Comparison of ENCODE assay signal across 8 cellular contexts in genomic region chr3:24185738-24186384, GRCh38.
DNase-seq lines count a peak whose midpoint lies in the region; ATAC-seq and TF ChIP-seq lines count a peak whose summit lies in the region.

No MANE protein-coding gene starts in this region.

- TF ChIP-seq CTCF in IMR-90 (conservative IDR thresholded peaks at IDR 0.05; ENCODE audit: low read depth, low read length) = peak; percentile 53

- H4K5ac ChIP-seq in IMR-90 (ENCODE audit: low read depth, low read length) = no peak overlapping the region

- DNase-seq in activated CD4-positive, alpha-beta T cell treated with anti-CD3 and anti-CD28 coated beads, Interleukin-2, amount 50 U/mL, for 48 hours = peak; percentile 10 to 32
- no peak for DNase-seq in activated CD4-positive, alpha-beta T cell treated with anti-CD3 and anti-CD28 coated beads, Interleukin-2, amount 50 U/mL, for 4 hours
- DNase-seq in IMR-90 (peak; percentile 57), T-helper 17 cell (peak in 1 of 3 donors; percentile 5), epithelial cell of prostate (ENCODE audit: low read depth, low spot score) (peak; percentile 14), ureter (ENCODE audit: low spot score) (peak; percentile 48)

- in situ Hi-C loops in IMR-90 (cut with MboI; ENCODE audit: low sequenced_read_pairs) = no loop called here

- no peak overlapping the region for H2BK120ac ChIP-seq in IMR-90 (ENCODE audit: low read depth, low read length)

- 80% methylated on average over 1 of the region's 5 CpGs; no CpG with 5 or more reads in 1 of the 2 experiments for WGBS in IMR-90 (ENCODE audit: extremely low coverage in 2 of 2, insufficient read length in 1 of 2), 2 experiments

- H3K4me2 ChIP-seq in IMR-90 (ENCODE audit: low read depth, low read length) = no peak overlapping the region

- peaks cover 2% of the 10 kb centered on the region for H3K36me3 Mint-ChIP-seq in T-helper 17 cell (ENCODE audit: low read depth)

- dilution Hi-C loops in IMR-90 (cut with HindIII; ENCODE audit: low sequenced_read_pairs, unreplicated experiment) = no loop called here

- H2BK20ac ChIP-seq in IMR-90 (ENCODE audit: low read depth, low read length) = no peak overlapping the region

- H3K27ac ChIP-seq in IMR-90 (ENCODE audit: insufficient read depth, low read length) (no peak overlapping the region), epithelial cell of prostate (no peak overlapping the region), muscle layer of colon (ENCODE audit: low read depth, low read length) (peak overlapping the region; percentile 25)

- H3K4me1 Mint-ChIP-seq in T-helper 17 cell = no peaks in the 10 kb centered on the region

- peak overlapping the region; percentile 56 for H2AFZ ChIP-seq in IMR-90 (replicated peaks; ENCODE audit: low read length, poor library complexity)

- H3K4me1 ChIP-seq in IMR-90 (ENCODE audit: control insufficient read depth, insufficient read depth, low read length) (no peaks in the 10 kb centered on the region), muscle layer of colon (ENCODE audit: insufficient read depth, low read length) (peaks cover 9% of the 10 kb centered on the region)

- H3K27ac Mint-ChIP-seq in T-helper 17 cell = no peak overlapping the region

- H2BK15ac ChIP-seq in IMR-90 (ENCODE audit: low read depth, low read length) = no peak overlapping the region

- H3K9ac ChIP-seq in IMR-90 (ENCODE audit: low read depth, low read length) = no peak overlapping the region
- H3K9ac ChIP-seq in muscle layer of colon (ENCODE audit: low read length) = no peak overlapping the region

- H3K14ac ChIP-seq in IMR-90 (replicated peaks; ENCODE audit: low read depth, low read length) = no peak overlapping the region

- H3K27me3 ChIP-seq in IMR-90 (ENCODE audit: control insufficient read depth, insufficient read depth, low read length) (peaks cover 5% of the 10 kb centered on the region), muscle layer of colon (ENCODE audit: control insufficient read depth in 1 of 2, insufficient read depth in 2 of 2, low read length in 2 of 2) (no peaks in the 10 kb centered on the region)

- H3K4me3 ChIP-seq in IMR-90 (ENCODE audit: insufficient read depth, low read depth, low read length) (no peak overlapping the region), muscle layer of colon (ENCODE audit: low read depth in 1 of 2, low read length in 2 of 2) (no peak overlapping the region)

- H3K9me3 ChIP-seq in IMR-90 (ENCODE audit: control insufficient read depth, insufficient read depth, low read length) = no peaks in the 10 kb centered on the region
- H3K9me3 ChIP-seq in T-helper 17 cell (ENCODE audit: control insufficient read depth, low read length, poor library complexity, severe bottlenecking) = no peaks in the 10 kb centered on the region
- no peaks in the 10 kb centered on the region for H3K9me3 ChIP-seq in muscle layer of colon (ENCODE audit: low read length)

- H3K4ac ChIP-seq in IMR-90 (ENCODE audit: low read depth, low read length) = no peak overlapping the region

- ATAC-seq in GM21825 (IDR thresholded peaks at IDR 0.05; ENCODE audit: unreplicated experiment) (peak; percentile 76), IMR-90 (ENCODE audit: low read depth) (peak; percentile 81), T-helper 17 cell (peak; percentile 51)

- H3K18ac ChIP-seq in IMR-90 (ENCODE audit: low read depth, low read length) = no peak overlapping the region

- no peaks in the 10 kb centered on the region for H4K20me1 ChIP-seq in IMR-90 (ENCODE audit: insufficient read depth, low read length)

- H4K91ac ChIP-seq in IMR-90 (ENCODE audit: insufficient read depth, low read depth, low read length) = no peak overlapping the region

- H3K27me3 Mint-ChIP-seq in T-helper 17 cell = no peaks in the 10 kb centered on the region

- H2BK5ac ChIP-seq in IMR-90 (ENCODE audit: low read depth, low read length, poor library complexity, severe bottlenecking) = no peak overlapping the region

- TF ChIP-seq POLR2A in IMR-90 (IDR thresholded peaks at IDR 0.05; ENCODE audit: low read depth, low read length) = no peak

- intact Hi-C loops in IMR-90 (cut with micrococcal nuclease) = loop anchor here (1.0 to 2.0 kb wide), 3 partner anchors 53 to 497 kb away; no protein-coding TSS in a partner anchor

- H3K36me3 ChIP-seq in IMR-90 (ENCODE audit: control insufficient read depth, insufficient read depth, low read length) (no peaks in the 10 kb centered on the region), muscle layer of colon (ENCODE audit: insufficient read depth, low read length) (peaks cover 7% of the 10 kb centered on the region)

- H3K9me1 ChIP-seq in IMR-90 (ENCODE audit: insufficient read depth, low read length) = no peaks in the 10 kb centered on the region; the same call in 1 of the 2 replicates

- H4K8ac ChIP-seq in IMR-90 (ENCODE audit: low read depth in 2 of 2, low read length in 2 of 2) = no peak overlapping the region

- H3K56ac ChIP-seq in IMR-90 (ENCODE audit: extremely low read depth, insufficient read depth, low read length) = no peak overlapping the region

- TF ChIP-seq RAD21 in IMR-90 (IDR thresholded peaks at IDR 0.05; ENCODE audit: low read length) = peak; percentile 51

- no peak overlapping the region for H2AK5ac ChIP-seq in IMR-90 (ENCODE audit: low read depth, low read length)

- no peak overlapping the region for H3K4me3 Mint-ChIP-seq in T-helper 17 cell

- H3K23ac ChIP-seq in IMR-90 (ENCODE audit: low read depth, low read length) = no peak overlapping the region

- no peaks in the 10 kb centered on the region for H3K79me1 ChIP-seq in IMR-90 (ENCODE audit: low read depth in 1 of 2, low read length in 2 of 2)

- CTCF ChIA-PET in IMR-90 (lab: Yijun Ruan, JAX) = interaction anchor here (0.6 to 1.7 kb wide), 15 partner anchors 12 to 498 kb away, joined by 3 to 7 read pairs (median 3); no protein-coding TSS in a partner anchor

- POLR2A ChIA-PET in IMR-90 (lab: Charles Lee; ENCODE audit: unreplicated experiment) = no interaction called here

- H2AK9ac ChIP-seq in IMR-90 (replicated peaks; ENCODE audit: low read depth, low read length, poor library complexity) = no peak overlapping the region

- BruUV-seq in IMR-90 (replicated peaks; lab: Mats Ljungman, UMichigan) = no TSS peak

TF ChIP-seq in IMR-90, 13 proteins besides CTCF, POLR2A, EP300 and RAD21:
- TF ChIP-seq NFE2L2 (IDR thresholded peaks at IDR 0.05; ENCODE audit: low read depth, low read length) (no peak), CEBPB (IDR thresholded peaks at IDR 0.05; ENCODE audit: low read depth, low read length) (no peak), RFX5 (IDR thresholded peaks at IDR 0.05; ENCODE audit: low read depth, low read length) (no peak), SMC3 (IDR thresholded peaks at IDR 0.05; ENCODE audit: low read depth, low read length) (peak; percentile 59), MAFK (IDR thresholded peaks at IDR 0.05; ENCODE audit: low read depth, low read length) (no peak), FOS (IDR thresholded peaks at IDR 0.05; ENCODE audit: low read depth, low read length) (no peak)
- TF ChIP-seq, protein P1, sequence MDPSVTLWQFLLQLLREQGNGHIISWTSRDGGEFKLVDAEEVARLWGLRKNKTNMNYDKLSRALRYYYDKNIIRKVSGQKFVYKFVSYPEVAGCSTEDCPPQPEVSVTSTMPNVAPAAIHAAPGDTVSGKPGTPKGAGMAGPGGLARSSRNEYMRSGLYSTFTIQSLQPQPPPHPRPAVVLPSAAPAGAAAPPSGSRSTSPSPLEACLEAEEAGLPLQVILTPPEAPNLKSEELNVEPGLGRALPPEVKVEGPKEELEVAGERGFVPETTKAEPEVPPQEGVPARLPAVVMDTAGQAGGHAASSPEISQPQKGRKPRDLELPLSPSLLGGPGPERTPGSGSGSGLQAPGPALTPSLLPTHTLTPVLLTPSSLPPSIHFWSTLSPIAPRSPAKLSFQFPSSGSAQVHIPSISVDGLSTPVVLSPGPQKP (IDR thresholded peaks at IDR 0.05; ENCODE audit: borderline replicate concordance, low read depth, low read length) = no peak

Comparison
In these comparisons a context has a peak if more than half of its experiments do, and no peak if none do; other contexts are left out.
1. DNase-seq: peak in activated CD4-positive, alpha-beta T cell treated with anti-CD3 and anti-CD28 coated beads, Interleukin-2, amount 50 U/mL, for 48 hours (2 of 2), IMR-90 (single experiment), epithelial cell of prostate (single experiment) and ureter (single experiment); none in activated CD4-positive, alpha-beta T cell treated with anti-CD3 and anti-CD28 coated beads, Interleukin-2, amount 50 U/mL, for 4 hours (0 of 2).
2. Peak in every context shown above with its lines, with median percentiles within 50 percentile points of each other: ATAC-seq.